9 cellular contexts compared by ENCODE assay signal in genomic region chr10:26438534-26439269, GRCh38. TPM values are rescaled to one million over a fixed set of nuclear protein-coding genes. Genes with fewer than 3 reads are reported as not detected.
DNase-seq lines count a peak whose midpoint lies in the region; ATAC-seq and TF ChIP-seq lines count a peak whose summit lies in the region.
"Had no signal": no experiment of that assay in that cellular context is flagged by ENCODE, and none has a peak within 500 bp of the region (broad histone marks: within the 10 kb centered on the region; RNA-seq: fewer than 3 reads in every experiment).

No MANE protein-coding gene starts in this region.

- TF ChIP-seq POLR2A in right lobe of liver (IDR thresholded peaks at IDR 0.05): peak; percentile 28

- H3K36me3 ChIP-seq in right lobe of liver (no peaks in the 10 kb centered on the region), HAP-1 (replicated peaks) (no peaks in the 10 kb centered on the region)

- H3K27me3 ChIP-seq in right lobe of liver: no peaks in the 10 kb centered on the region
- H3K27me3 ChIP-seq in HAP-1 (ENCODE audit: low read depth): peaks cover 29% of the 10 kb centered on the region

- 0% methylated on average over 11 of the region's 57 CpGs for WGBS in right lobe of liver (ENCODE audit: insufficient coverage, low coverage, low lambda C conversion rate, missing lambda C conversion rate)

- ATAC-seq in GM18517 (IDR thresholded peaks at IDR 0.05; ENCODE audit: unreplicated experiment) (peak; percentile 38), HG03025 (IDR thresholded peaks at IDR 0.05; ENCODE audit: low FRiP score, unreplicated experiment) (peak; percentile 47), right lobe of liver (peak; percentile 55 to 73 (median 66))

- peak overlapping the region; percentile 74 to 96 (median 96) for H3K27ac ChIP-seq in right lobe of liver
- H3K27ac ChIP-seq: SK-N-MC had no signal

- in situ Hi-C loops in HAP-1 (cut with MboI; ENCODE audit: low sequenced_read_pairs): no loop called here

- TF ChIP-seq CTCF in right lobe of liver (IDR thresholded peaks at IDR 0.05): no peak

- intact Hi-C loops in right lobe of liver (cut with DNase I): no loop called here

- peak; percentile 52 for DNase-seq in T-helper 9 cell
- peak; percentile 26 for DNase-seq in astrocyte of the hippocampus (ENCODE audit: low read depth, low spot score)
- DNase-seq in right lobe of liver: peak; percentile 72 to 83 (median 79)
- peak; percentile 60 for DNase-seq in stimulated activated CD8-positive, alpha-beta memory T cell treated with anti-CD3 and anti-CD28 coated beads, Interleukin-4, amount 100 ng/mL, for 24 hours (ENCODE audit: low read depth)
- DNase-seq in globus pallidus (ENCODE audit: low spot score): no peak
- no peak for DNase-seq in HAP-1 (ENCODE audit: low spot score in 2 of 2)

- H3K4me1 ChIP-seq in right lobe of liver: peaks cover 0 to 40% (median 9%) of the 10 kb centered on the region in 4 donors
- H3K4me1 ChIP-seq in HAP-1: no peaks in the 10 kb centered on the region

- peak overlapping the region; percentile 61 to 68 (median 68) for H3K4me3 ChIP-seq in right lobe of liver
- no peak overlapping the region for H3K4me3 ChIP-seq in HAP-1
- H3K4me3 ChIP-seq: SK-N-MC had no signal

- no peaks in the 10 kb centered on the region for H3K9me3 ChIP-seq in right lobe of liver
- no peaks in the 10 kb centered on the region for H3K9me3 ChIP-seq in HAP-1

RNA-seq across cellular contexts. Expression of gene APBB1IP, which starts 0.6 kb away (rescaled TPM):
- total RNA-seq in right lobe of liver: 10 to 100 TPM; 13.0 to 50.7 (median 16.5) TPM

Comparison
In these comparisons a context has a peak if more than half of its experiments do, and no peak if none do; other contexts are left out.
1. DNase-seq: peak in T-helper 9 cell (single experiment), astrocyte of the hippocampus (single experiment), right lobe of liver (3 of 3) and stimulated activated CD8-positive, alpha-beta memory T cell treated with anti-CD3 and anti-CD28 coated beads, Interleukin-4, amount 100 ng/mL, for 24 hours (single experiment); none in globus pallidus (single experiment) and HAP-1 (0 of 2).
2. Peak in every context shown above with its lines, with median percentiles within 50 percentile points of each other: ATAC-seq.